ENCODE assay signal across 13 cellular contexts in the genomic region with DNA sequence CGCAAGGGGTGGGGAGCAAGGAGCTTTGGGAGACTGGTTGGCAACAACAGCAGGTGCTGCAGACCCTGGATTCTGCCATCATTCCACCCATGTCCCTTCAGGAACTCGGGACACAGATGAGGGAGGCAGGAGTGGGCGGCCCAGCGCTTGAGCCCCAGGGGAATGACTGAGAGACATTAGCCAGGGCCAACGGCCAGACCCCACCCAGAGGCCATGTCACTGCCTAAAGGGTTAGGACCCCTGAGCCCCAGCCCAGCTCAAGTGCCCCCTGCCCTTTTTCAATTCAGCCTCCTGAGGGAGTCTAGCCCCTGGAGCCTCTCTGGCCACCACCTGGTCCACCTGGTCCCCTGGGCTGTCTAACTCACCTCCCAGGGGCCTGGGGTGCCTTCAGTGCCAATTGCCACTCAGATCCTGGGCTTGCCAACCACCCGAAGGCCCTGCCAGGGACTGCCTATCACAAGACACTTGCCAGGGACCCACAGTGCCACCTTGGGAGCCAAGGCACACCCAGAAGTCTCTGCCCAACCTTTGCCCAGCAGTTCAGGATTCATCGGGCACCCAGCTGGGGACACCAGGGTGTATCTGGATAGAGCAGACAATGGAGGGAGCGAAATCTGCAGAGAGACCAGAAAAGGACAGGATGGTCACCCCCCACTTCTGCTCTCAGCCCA. TPM values are rescaled to one million over a fixed set of nuclear protein-coding genes. Genes with fewer than 3 reads are reported as not detected.
DNase-seq lines count a peak whose midpoint lies in the region; ATAC-seq and TF ChIP-seq lines count a peak whose summit lies in the region.
"Had no signal": no experiment of that assay in that cellular context is flagged by ENCODE, and none has a peak within 500 bp of the region (broad histone marks: within the 10 kb centered on the region; RNA-seq: fewer than 3 reads in every experiment).

No MANE protein-coding gene starts in this region.

- H3K27me3 ChIP-seq in left ventricle myocardium inferior (ENCODE audit: low read depth) (peaks cover 59% of the 10 kb centered on the region), neuronal stem cell (ENCODE audit: control insufficient read depth in 3 of 3, insufficient read depth in 3 of 3, low read depth in 1 of 3, low read length in 3 of 3) (peaks cover 0 to 43% (median 0%) of the 10 kb centered on the region in 3 experiments)
- no peaks in the 10 kb centered on the region for H3K27me3 ChIP-seq in CD8-positive, alpha-beta memory T cell (ENCODE audit: insufficient read depth, low read length, poor library complexity, severe bottlenecking)
- H3K27me3 ChIP-seq: BE2C had no signal

- H3K9me3 Mint-ChIP-seq in activated T-helper 17 cell treated with anti-CD3 and anti-CD28 coated beads, Interleukin-2, amount 50 U/mL, for 72 hours = no peaks in the 10 kb centered on the region
- H3K9me3 Mint-ChIP-seq in CD8-positive, alpha-beta memory T cell = no peaks in the 10 kb centered on the region
- H3K9me3 Mint-ChIP-seq: CD4-positive, alpha-beta memory T cell had no signal

- no peak for TF ChIP-seq CTCF in left ventricle myocardium inferior (IDR thresholded peaks at IDR 0.05; ENCODE audit: borderline replicate concordance)

- no peak overlapping the region for H3K27ac ChIP-seq in left ventricle myocardium inferior (replicated peaks)
- H3K27ac ChIP-seq in neuronal stem cell (replicated peaks; ENCODE audit: low read length) = no peak overlapping the region
- no peak overlapping the region for H3K27ac ChIP-seq in CD8-positive, alpha-beta memory T cell (ENCODE audit: low read depth, low read length)
- H3K27ac ChIP-seq: A549, C4-2B, HL-60 had no signal

- intact Hi-C loops in left ventricle myocardium superior (cut with micrococcal nuclease) = no loop called here
- intact Hi-C loops in left ventricle myocardium inferior (cut with micrococcal nuclease) = no loop called here

- no peaks in the 10 kb centered on the region for H3K79me1 ChIP-seq in neuronal stem cell (ENCODE audit: low read depth, low read length)

- no peak overlapping the region for H3K23ac ChIP-seq in neuronal stem cell (ENCODE audit: low read depth, low read length, poor library complexity)

- H3K9me3 ChIP-seq in left ventricle myocardium inferior (replicated peaks) (no peaks in the 10 kb centered on the region), neuronal stem cell (replicated peaks in 1 of 2; ENCODE audit: control insufficient read depth in 2 of 2, insufficient read depth in 1 of 2, low read depth in 1 of 2, low read length in 2 of 2) (no peaks in the 10 kb centered on the region)
- no peaks in the 10 kb centered on the region for H3K9me3 ChIP-seq in CD8-positive, alpha-beta memory T cell (ENCODE audit: low read length)
- H3K9me3 ChIP-seq: A549, BE2C had no signal

- H3K27ac Mint-ChIP-seq in activated T-helper 17 cell treated with anti-CD3 and anti-CD28 coated beads, Interleukin-2, amount 50 U/mL, for 72 hours = peak overlapping the region; percentile 58
- H3K27ac Mint-ChIP-seq in CD8-positive, alpha-beta memory T cell = peak overlapping the region in 1 of 8 donors; percentile 72

- H2BK12ac ChIP-seq in neuronal stem cell (ENCODE audit: low read length) = no peak overlapping the region

- H3K36me3 ChIP-seq in left ventricle myocardium inferior = peaks cover 6% of the 10 kb centered on the region
- H3K36me3 ChIP-seq in neuronal stem cell (replicated peaks in 1 of 2; ENCODE audit: control insufficient read depth in 2 of 2, insufficient read depth in 2 of 2, low read length in 2 of 2) = no peaks in the 10 kb centered on the region
- H3K36me3 ChIP-seq in CD8-positive, alpha-beta memory T cell (ENCODE audit: insufficient read depth, low read length) = peaks cover 15% of the 10 kb centered on the region
- H3K36me3 ChIP-seq: BE2C had no signal

- no peak overlapping the region for H2BK120ac ChIP-seq in neuronal stem cell (ENCODE audit: low read depth, low read length)

- H3K4me1 ChIP-seq in left ventricle myocardium inferior = no peaks in the 10 kb centered on the region
- H3K4me1 ChIP-seq in neuronal stem cell (ENCODE audit: control insufficient read depth in 2 of 2, insufficient read depth in 1 of 2, low read depth in 1 of 2, low read length in 2 of 2) = peaks cover 0 to 6% of the 10 kb centered on the region in 2 donors
- no peaks in the 10 kb centered on the region for H3K4me1 ChIP-seq in CD8-positive, alpha-beta memory T cell (ENCODE audit: insufficient read depth, low read length)
- H3K4me1 ChIP-seq: A549, BE2C had no signal

- H3K27me3 Mint-ChIP-seq in activated T-helper 17 cell treated with anti-CD3 and anti-CD28 coated beads, Interleukin-2, amount 50 U/mL, for 72 hours = no peaks in the 10 kb centered on the region
- H3K27me3 Mint-ChIP-seq in CD8-positive, alpha-beta memory T cell = no peaks in the 10 kb centered on the region
- H3K27me3 Mint-ChIP-seq: CD4-positive, alpha-beta memory T cell had no signal

- no CpG with 5 or more reads among the region's 8 CpGs for WGBS in neuronal stem cell (ENCODE audit: extremely low coverage in 2 of 2, insufficient read length in 2 of 2, insufficient replicate concordance in 1 of 2), 2 donors

- no peak overlapping the region for H3K4ac ChIP-seq in neuronal stem cell (ENCODE audit: low read length)

- no peak overlapping the region for H2BK5ac ChIP-seq in neuronal stem cell (ENCODE audit: low read length)

- POLR2A ChIA-PET in CD8-positive, alpha-beta memory T cell (lab: Charles Lee) = no interaction called here

- no peak overlapping the region for H4K91ac ChIP-seq in neuronal stem cell (ENCODE audit: low read depth, low read length, poor library complexity)

- ATAC-seq in left ventricle myocardium superior = no peak
- no peak for ATAC-seq in activated T-helper 17 cell treated with anti-CD3 and anti-CD28 coated beads, Interleukin-2, amount 50 U/mL, for 72 hours (replicated peaks)
- ATAC-seq: A549 had no signal

- H3K4me2 ChIP-seq in neuronal stem cell (ENCODE audit: insufficient read depth, low read length, poor library complexity, severe bottlenecking) = no peak overlapping the region
- H3K4me2 ChIP-seq: A549 had no signal

- H2AK5ac ChIP-seq in neuronal stem cell (ENCODE audit: low read depth, low read length) = no peak overlapping the region

- H3K18ac ChIP-seq in neuronal stem cell (ENCODE audit: low read length) = peak overlapping the region; percentile 60

- H3K9ac ChIP-seq in neuronal stem cell (ENCODE audit: low read depth, low read length, poor library complexity) = peak overlapping the region; percentile 3

- H3K4me3 ChIP-seq in left ventricle myocardium inferior (no peak overlapping the region), neuronal stem cell (ENCODE audit: low read length in 2 of 2) (no peak overlapping the region)
- H3K4me3 ChIP-seq in CD8-positive, alpha-beta memory T cell (ENCODE audit: low read length) = no peak overlapping the region
- H3K4me3 ChIP-seq: A549 had no signal

- CTCF ChIA-PET in CD8-positive, alpha-beta memory T cell (lab: Charles Lee) = interaction anchor here (0.7 to 1.9 kb wide), 2 partner anchors 21 to 97 kb away, joined by 3 to 5 read pairs; no protein-coding TSS in a partner anchor

- DNase-seq in left ventricle myocardium superior = peak; percentile 15
- no peak for DNase-seq in left ventricle myocardium inferior
- DNase-seq in neuronal stem cell (ENCODE audit: low spot score) = no peak
- DNase-seq in hepatic stellate cell (ENCODE audit: low spot score) = no peak
- no peak for DNase-seq in CD8-positive, alpha-beta memory T cell
- DNase-seq: BE2C; CD4-positive, alpha-beta memory T cell; DMS53; HCEC 1CT had no signal

- H3K14ac ChIP-seq in neuronal stem cell (ENCODE audit: low read length) = no peak overlapping the region

- H3K4me3 Mint-ChIP-seq in activated T-helper 17 cell treated with anti-CD3 and anti-CD28 coated beads, Interleukin-2, amount 50 U/mL, for 72 hours = no peak overlapping the region
- no peak overlapping the region for H3K4me3 Mint-ChIP-seq in CD8-positive, alpha-beta memory T cell

- H3K36me3 Mint-ChIP-seq in activated T-helper 17 cell treated with anti-CD3 and anti-CD28 coated beads, Interleukin-2, amount 50 U/mL, for 72 hours (ENCODE audit: low read depth) = peaks cover 98% of the 10 kb centered on the region
- peaks cover 8 to 83% (median 17%) of the 10 kb centered on the region in 3 donors for H3K36me3 Mint-ChIP-seq in CD8-positive, alpha-beta memory T cell

- H2BK15ac ChIP-seq in neuronal stem cell (ENCODE audit: low read length) = no peak overlapping the region

- H3K4me1 Mint-ChIP-seq in activated T-helper 17 cell treated with anti-CD3 and anti-CD28 coated beads, Interleukin-2, amount 50 U/mL, for 72 hours = peaks cover 13% of the 10 kb centered on the region
- H3K4me1 Mint-ChIP-seq in CD8-positive, alpha-beta memory T cell = peaks cover 12 to 20% (median 18%) of the 10 kb centered on the region in 3 donors

- no peak overlapping the region for H2AFZ ChIP-seq in neuronal stem cell (ENCODE audit: low read length)

- no peak overlapping the region for H4K8ac ChIP-seq in neuronal stem cell (ENCODE audit: low read depth, low read length)

RNA-seq across cellular contexts. Expression of a gene that starts 16.6 kb away (rescaled TPM):
- total RNA-seq in left ventricle myocardium superior = 13.9 TPM
- 11.8 TPM for total RNA-seq in left ventricle myocardium inferior
- total RNA-seq in activated T-helper 17 cell treated with anti-CD3 and anti-CD28 coated beads, Interleukin-2, amount 50 U/mL, for 72 hours = 100 to 1,000 TPM; 170 to 245 TPM
- polyA plus RNA-seq in neuronal stem cell (2013, experiment 1 of 2) = 10.5 TPM
- 8.0 TPM for polyA plus RNA-seq in neuronal stem cell (2013, experiment 2 of 2)
- 100 to 1,000 TPM; 162 to 171 TPM for total RNA-seq in CD8-positive, alpha-beta memory T cell
- polyA plus RNA-seq in CD8-positive, alpha-beta memory T cell = 323 TPM

RNA-seq across cellular contexts. Expression of a gene that starts 42.3 kb away (rescaled TPM):
- total RNA-seq in left ventricle myocardium superior (0.05 TPM), left ventricle myocardium inferior (not detected)
- 1 to 10 TPM in 1 of 2 donors, under 1 TPM in 1; 0.24 to 2.2 TPM for total RNA-seq in activated T-helper 17 cell treated with anti-CD3 and anti-CD28 coated beads, Interleukin-2, amount 50 U/mL, for 72 hours
- 0.78 TPM for polyA plus RNA-seq in neuronal stem cell (2013, experiment 1 of 2)
- 0.86 TPM for polyA plus RNA-seq in neuronal stem cell (2013, experiment 2 of 2)
- total RNA-seq in CD8-positive, alpha-beta memory T cell = under 1 TPM; 0.09 to 0.20 TPM
- 0.02 TPM for polyA plus RNA-seq in CD8-positive, alpha-beta memory T cell
- polyA plus RNA-seq: CD4-positive, alpha-beta memory T cell had no signal

RNA-seq across cellular contexts. Expression of a gene that starts 49.7 kb away (rescaled TPM):
- total RNA-seq in left ventricle myocardium superior = 10.0 TPM
- 9.0 TPM for total RNA-seq in left ventricle myocardium inferior
- total RNA-seq in activated T-helper 17 cell treated with anti-CD3 and anti-CD28 coated beads, Interleukin-2, amount 50 U/mL, for 72 hours = under 1 TPM in 1 of 2 donors, not detected in 1; 0.09 TPM
- polyA plus RNA-seq in neuronal stem cell (2013, experiment 1 of 2) = 4.2 TPM
- 4.3 TPM for polyA plus RNA-seq in neuronal stem cell (2013, experiment 2 of 2)
- under 1 TPM; 0.29 to 0.31 TPM for total RNA-seq in CD8-positive, alpha-beta memory T cell
- 1.0 TPM for polyA plus RNA-seq in CD8-positive, alpha-beta memory T cell
- polyA plus RNA-seq: CD4-positive, alpha-beta memory T cell had no signal

Comparison
In these comparisons a context has a peak if more than half of its experiments do, and no peak if none do; other contexts are left out.
1. RNA of a gene that starts 16.6 kb away (total RNA-seq): 170 to 245 TPM in activated T-helper 17 cell treated with anti-CD3 and anti-CD28 coated beads, Interleukin-2, amount 50 U/mL, for 72 hours and 162 to 171 TPM in CD8-positive, alpha-beta memory T cell; 13.9 TPM in left ventricle myocardium superior (single experiment) and 11.8 TPM in left ventricle myocardium inferior (single experiment); every median in the first group is over 10 times any median in the second.